ENCODE assay signal across 1 cellular context in genomic region chr13:44648392-44649117, GRCh38.
TF ChIP-seq lines count a peak whose summit lies in the region.

No MANE protein-coding gene starts in this region.

TF ChIP-seq in GM12878, 131 proteins besides CTCF, POLR2A, EP300 and RAD21 (continued from another document):
- TF ChIP-seq, protein P1, sequence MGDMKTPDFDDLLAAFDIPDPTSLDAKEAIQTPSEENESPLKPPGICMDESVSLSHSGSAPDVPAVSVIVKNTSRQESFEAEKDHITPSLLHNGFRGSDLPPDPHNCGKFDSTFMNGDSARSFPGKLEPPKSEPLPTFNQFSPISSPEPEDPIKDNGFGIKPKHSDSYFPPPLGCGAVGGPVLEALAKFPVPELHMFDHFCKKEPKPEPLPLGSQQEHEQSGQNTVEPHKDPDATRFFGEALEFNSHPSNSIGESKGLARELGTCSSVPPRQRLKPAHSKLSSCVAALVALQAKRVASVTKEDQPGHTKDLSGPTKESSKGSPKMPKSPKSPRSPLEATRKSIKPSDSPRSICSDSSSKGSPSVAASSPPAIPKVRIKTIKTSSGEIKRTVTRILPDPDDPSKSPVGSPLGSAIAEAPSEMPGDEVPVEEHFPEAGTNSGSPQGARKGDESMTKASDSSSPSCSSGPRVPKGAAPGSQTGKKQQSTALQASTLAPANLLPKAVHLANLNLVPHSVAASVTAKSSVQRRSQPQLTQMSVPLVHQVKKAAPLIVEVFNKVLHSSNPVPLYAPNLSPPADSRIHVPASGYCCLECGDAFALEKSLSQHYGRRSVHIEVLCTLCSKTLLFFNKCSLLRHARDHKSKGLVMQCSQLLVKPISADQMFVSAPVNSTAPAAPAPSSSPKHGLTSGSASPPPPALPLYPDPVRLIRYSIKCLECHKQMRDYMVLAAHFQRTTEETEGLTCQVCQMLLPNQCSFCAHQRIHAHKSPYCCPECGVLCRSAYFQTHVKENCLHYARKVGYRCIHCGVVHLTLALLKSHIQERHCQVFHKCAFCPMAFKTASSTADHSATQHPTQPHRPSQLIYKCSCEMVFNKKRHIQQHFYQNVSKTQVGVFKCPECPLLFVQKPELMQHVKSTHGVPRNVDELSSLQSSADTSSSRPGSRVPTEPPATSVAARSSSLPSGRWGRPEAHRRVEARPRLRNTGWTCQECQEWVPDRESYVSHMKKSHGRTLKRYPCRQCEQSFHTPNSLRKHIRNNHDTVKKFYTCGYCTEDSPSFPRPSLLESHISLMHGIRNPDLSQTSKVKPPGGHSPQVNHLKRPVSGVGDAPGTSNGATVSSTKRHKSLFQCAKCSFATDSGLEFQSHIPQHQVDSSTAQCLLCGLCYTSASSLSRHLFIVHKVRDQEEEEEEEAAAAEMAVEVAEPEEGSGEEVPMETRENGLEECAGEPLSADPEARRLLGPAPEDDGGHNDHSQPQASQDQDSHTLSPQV (IDR thresholded peaks at IDR 0.05), result no peak
- no peak for TF ChIP-seq ZNF217 (IDR thresholded peaks at IDR 0.05)
- no peak for TF ChIP-seq ZNF384 (IDR thresholded peaks at IDR 0.05; ENCODE audit: borderline replicate concordance, low read depth, low read length)
- TF ChIP-seq EZH2 (IDR thresholded peaks at IDR 0.05; ENCODE audit: borderline replicate concordance, control insufficient read depth, low read depth, low read length), result no peak
- TF ChIP-seq NFIC (IDR thresholded peaks at IDR 0.05; ENCODE audit: low read depth, low read length), result peak; percentile 50; the same call in 1 of the 2 replicates
- no peak for TF ChIP-seq NFYA (IDR thresholded peaks at IDR 0.05; ENCODE audit: borderline replicate concordance, low read depth, low read length)
- no peak for TF ChIP-seq EGR1 (IDR thresholded peaks at IDR 0.05; ENCODE audit: borderline replicate concordance in 1 of 2, low read depth in 2 of 2, low read length in 2 of 2)
- TF ChIP-seq, protein P2, sequence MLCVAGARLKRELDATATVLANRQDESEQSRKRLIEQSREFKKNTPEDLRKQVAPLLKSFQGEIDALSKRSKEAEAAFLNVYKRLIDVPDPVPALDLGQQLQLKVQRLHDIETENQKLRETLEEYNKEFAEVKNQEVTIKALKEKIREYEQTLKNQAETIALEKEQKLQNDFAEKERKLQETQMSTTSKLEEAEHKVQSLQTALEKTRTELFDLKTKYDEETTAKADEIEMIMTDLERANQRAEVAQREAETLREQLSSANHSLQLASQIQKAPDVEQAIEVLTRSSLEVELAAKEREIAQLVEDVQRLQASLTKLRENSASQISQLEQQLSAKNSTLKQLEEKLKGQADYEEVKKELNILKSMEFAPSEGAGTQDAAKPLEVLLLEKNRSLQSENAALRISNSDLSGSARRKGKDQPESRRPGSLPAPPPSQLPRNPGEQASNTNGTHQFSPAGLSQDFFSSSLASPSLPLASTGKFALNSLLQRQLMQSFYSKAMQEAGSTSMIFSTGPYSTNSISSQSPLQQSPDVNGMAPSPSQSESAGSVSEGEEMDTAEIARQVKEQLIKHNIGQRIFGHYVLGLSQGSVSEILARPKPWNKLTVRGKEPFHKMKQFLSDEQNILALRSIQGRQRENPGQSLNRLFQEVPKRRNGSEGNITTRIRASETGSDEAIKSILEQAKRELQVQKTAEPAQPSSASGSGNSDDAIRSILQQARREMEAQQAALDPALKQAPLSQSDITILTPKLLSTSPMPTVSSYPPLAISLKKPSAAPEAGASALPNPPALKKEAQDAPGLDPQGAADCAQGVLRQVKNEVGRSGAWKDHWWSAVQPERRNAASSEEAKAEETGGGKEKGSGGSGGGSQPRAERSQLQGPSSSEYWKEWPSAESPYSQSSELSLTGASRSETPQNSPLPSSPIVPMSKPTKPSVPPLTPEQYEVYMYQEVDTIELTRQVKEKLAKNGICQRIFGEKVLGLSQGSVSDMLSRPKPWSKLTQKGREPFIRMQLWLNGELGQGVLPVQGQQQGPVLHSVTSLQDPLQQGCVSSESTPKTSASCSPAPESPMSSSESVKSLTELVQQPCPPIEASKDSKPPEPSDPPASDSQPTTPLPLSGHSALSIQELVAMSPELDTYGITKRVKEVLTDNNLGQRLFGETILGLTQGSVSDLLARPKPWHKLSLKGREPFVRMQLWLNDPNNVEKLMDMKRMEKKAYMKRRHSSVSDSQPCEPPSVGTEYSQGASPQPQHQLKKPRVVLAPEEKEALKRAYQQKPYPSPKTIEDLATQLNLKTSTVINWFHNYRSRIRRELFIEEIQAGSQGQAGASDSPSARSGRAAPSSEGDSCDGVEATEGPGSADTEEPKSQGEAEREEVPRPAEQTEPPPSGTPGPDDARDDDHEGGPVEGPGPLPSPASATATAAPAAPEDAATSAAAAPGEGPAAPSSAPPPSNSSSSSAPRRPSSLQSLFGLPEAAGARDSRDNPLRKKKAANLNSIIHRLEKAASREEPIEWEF (IDR thresholded peaks at IDR 0.05; ENCODE audit: insufficient replicate concordance, low read depth, low read length), result no peak
- no peak for TF ChIP-seq ELK1 (IDR thresholded peaks at IDR 0.05; ENCODE audit: low read depth, low read length)
- 0 out of 2 replicates have a peak, but pooled peaks have one; percentile 13 for TF ChIP-seq ATF2 (IDR thresholded peaks at IDR 0.05; ENCODE audit: low read length)
- no peak for TF ChIP-seq EED (IDR thresholded peaks at IDR 0.05; ENCODE audit: low read depth)
- TF ChIP-seq CEBPB (IDR thresholded peaks at IDR 0.05; ENCODE audit: borderline replicate concordance in 1 of 2, low read depth in 2 of 2, low read length in 2 of 2), result peak in 1 of 2 experiments; percentile 44; a peak in 1 of 4 replicates
